ENCODE assay signal across 23 cellular contexts in genomic region chr9:86491634-86492266, GRCh38.
"Had no signal": no experiment of that assay in that cellular context is flagged by ENCODE, and none has a peak within 500 bp of the region (broad histone marks: within the 10 kb centered on the region; RNA-seq: fewer than 3 reads in every experiment).

No MANE protein-coding gene starts in this region.

- H3K4me1 Mint-ChIP-seq: activated CD4-positive, alpha-beta T cell treated with anti-CD3 and anti-CD28 coated beads, Interleukin-2, amount 10 ng/mL, durations not matched to agents 7 days and 5 days; naive B cell had no signal

- H3K4me3 Mint-ChIP-seq: activated CD4-positive, alpha-beta T cell treated with anti-CD3 and anti-CD28 coated beads, Interleukin-2, amount 10 ng/mL, durations not matched to agents 7 days and 5 days; activated CD8-positive, alpha-beta T cell treated with anti-CD3 and anti-CD28 coated beads, Interleukin-2, amount 10 ng/mL, durations not matched to agents 7 days and 5 days; naive B cell; neural progenitor cell; stimulated activated naive CD8-positive, alpha-beta T cell treated with anti-CD3 and anti-CD28 coated beads, Interleukin-15, Interleukin-2, amounts not matched to agents 100 ng/mL and 50 ng/mL, for 24 hours had no signal

- H3K4me3 ChIP-seq: ascending aorta, gastrocnemius medialis, neural progenitor cell, thyroid gland had no signal

- H3K9me3 Mint-ChIP-seq: activated CD4-positive, alpha-beta T cell treated with anti-CD3 and anti-CD28 coated beads, Interleukin-2, amount 10 ng/mL, durations not matched to agents 7 days and 5 days; activated naive CD4-positive, alpha-beta T cell treated with anti-CD3 and anti-CD28 coated beads, Interleukin-2, amount 50 U/mL, for 72 hours; neural progenitor cell; stimulated activated naive CD8-positive, alpha-beta T cell treated with anti-CD3 and anti-CD28 coated beads, Interleukin-15, Interleukin-2, amounts not matched to agents 100 ng/mL and 50 ng/mL, for 24 hours had no signal

- H3K36me3 ChIP-seq: ascending aorta, brain microvascular endothelial cell, gastrocnemius medialis, neural progenitor cell, thyroid gland had no signal

- H2AFZ ChIP-seq: neural progenitor cell had no signal

- ATAC-seq: activated CD4-positive, CD25-positive, alpha-beta regulatory T cell treated with anti-CD3 and anti-CD28 coated beads, Interleukin-2, amount 50 U/mL, for 24 hours; activated CD8-positive, alpha-beta T cell treated with anti-CD3 and anti-CD28 coated beads, Interleukin-2, amount 10 ng/mL, durations not matched to agents 7 days and 5 days; activated naive CD4-positive, alpha-beta T cell treated with anti-CD3 and anti-CD28 coated beads, Interleukin-2, amount 50 U/mL, for 72 hours; esophagus mucosa; gastrocnemius medialis had no signal

- DNase-seq: activated CD4-positive, alpha-beta T cell treated with anti-CD3 and anti-CD28 coated beads, Interleukin-2, amount 10 ng/mL, durations not matched to agents 7 days and 5 days; activated CD8-positive, alpha-beta T cell treated with anti-CD3 and anti-CD28 coated beads, Interleukin-2, amount 10 ng/mL, durations not matched to agents 7 days and 5 days; brain microvascular endothelial cell; central memory CD4-positive, alpha-beta T cell; dermis blood vessel endothelial cell; effector memory CD4-positive, alpha-beta T cell; gastrocnemius medialis; hippocampal formation; mesenchymal stem cell; naive B cell; retina; stimulated activated CD4-positive, alpha-beta T cell treated with anti-CD3 and anti-CD28 coated beads, Interleukin-12 subunit alpha, Interleukin-12 subunit beta, amount 100 ng/mL, for 4 hours; stimulated activated CD4-positive, alpha-beta T cell treated with anti-CD3 and anti-CD28 coated beads, Interleukin-4, amount 100 ng/mL, for 4 hours; substantia nigra; T-helper 2 cell; thyroid gland had no signal

- H3K27me3 ChIP-seq: ascending aorta, brain microvascular endothelial cell, gastrocnemius medialis, neural progenitor cell, thyroid gland had no signal

- H3K4me1 ChIP-seq: ascending aorta, gastrocnemius medialis, neural progenitor cell, thyroid gland had no signal

- H3K9ac ChIP-seq: neural progenitor cell had no signal

- H3K4me2 ChIP-seq: neural progenitor cell had no signal

- H3K27ac Mint-ChIP-seq: activated CD4-positive, alpha-beta T cell treated with anti-CD3 and anti-CD28 coated beads, Interleukin-2, amount 10 ng/mL, durations not matched to agents 7 days and 5 days; activated CD8-positive, alpha-beta T cell treated with anti-CD3 and anti-CD28 coated beads, Interleukin-2, amount 10 ng/mL, durations not matched to agents 7 days and 5 days; naive B cell; neural progenitor cell; progenitor cell of endocrine pancreas; stimulated activated naive CD8-positive, alpha-beta T cell treated with anti-CD3 and anti-CD28 coated beads, Interleukin-15, Interleukin-2, amounts not matched to agents 100 ng/mL and 50 ng/mL, for 24 hours had no signal

- H3K9me3 ChIP-seq: ascending aorta, gastrocnemius medialis, thyroid gland had no signal

- H3K36me3 Mint-ChIP-seq: activated naive CD4-positive, alpha-beta T cell treated with anti-CD3 and anti-CD28 coated beads, Interleukin-2, amount 50 U/mL, for 72 hours; naive B cell; neural progenitor cell had no signal

- H3K27ac ChIP-seq: ascending aorta, brain microvascular endothelial cell, gastrocnemius medialis, neural progenitor cell, thyroid gland had no signal
